ENCODE assay signal across 22 cellular contexts in genomic region chr19:39926170-39926755, GRCh38. TPM values are rescaled to one million over a fixed set of nuclear protein-coding genes. Genes with fewer than 3 reads are reported as not detected.
DNase-seq lines count a peak whose midpoint lies in the region; ATAC-seq and TF ChIP-seq lines count a peak whose summit lies in the region.
"Had no signal": no experiment of that assay in that cellular context is flagged by ENCODE, and none has a peak within 500 bp of the region (broad histone marks: within the 10 kb centered on the region; RNA-seq: fewer than 3 reads in every experiment).

No MANE protein-coding gene starts in this region.

- H3K27me3 Mint-ChIP-seq in activated T-cell treated with anti-CD3 and anti-CD28 coated beads, Interleukin-2, amount 50 U/mL, for 72 hours (ENCODE audit: low read depth): no peaks in the 10 kb centered on the region
- H3K27me3 Mint-ChIP-seq in endothelial cell (ENCODE audit: unreplicated experiment): peaks cover 2% of the 10 kb centered on the region
- H3K27me3 Mint-ChIP-seq: CD4-positive, alpha-beta memory T cell had no signal

- H3K36me3 ChIP-seq in PC-9 (ENCODE audit: low read depth) (no peaks in the 10 kb centered on the region), trophoblast cell (ENCODE audit: control insufficient read depth in 1 of 2, insufficient read depth in 2 of 2, low read length in 2 of 2) (no peaks in the 10 kb centered on the region)
- H3K36me3 ChIP-seq: BLaER1, SJCRH30 had no signal

- H4K91ac ChIP-seq in trophoblast cell (ENCODE audit: low read depth, low read length): no peak overlapping the region

- H3K27ac ChIP-seq in PC-9: no peak overlapping the region
- H3K27ac ChIP-seq in trophoblast cell (ENCODE audit: low read depth, low read length): no peak overlapping the region
- H3K27ac ChIP-seq: BLaER1, RWPE1, SJCRH30 had no signal

- no peak overlapping the region for H2AK5ac ChIP-seq in trophoblast cell (ENCODE audit: low read length)

- CTCF ChIA-PET in PC-9 (lab: Charles Lee): no interaction called here

- DNase-seq in activated T-cell treated with anti-CD3 and anti-CD28 coated beads, Interleukin-2, amount 50 U/mL, for 1 hour: peak; percentile 10
- DNase-seq in activated T-cell treated with anti-CD3 and anti-CD28 coated beads, Interleukin-2, amount 50 U/mL, for 72 hours: no peak
- DNase-seq in PC-9 (peak; percentile 5 to 77), endothelial cell (ENCODE audit: low spot score) (no peak), trophoblast cell (peak; percentile 49 to 86)
- DNase-seq in stimulated activated CD4-positive, alpha-beta T cell treated with anti-CD3 and anti-CD28 coated beads, Interleukin-1b, Interleukin-23, amount 100 ng/mL, for 48 hours: no peak
- DNase-seq: CD4-positive, alpha-beta memory T cell; DMS53; EL; HCEC 1CT; KBM-7; NCI-H1694 treated with DMSO at 0.1 percent for 48 hours; NCI-H510A; NCI-H748 treated with DMSO at 0.1 percent for 48 hours; NK-92 treated with Interleukin-12 subunit alpha and Interleukin-12 subunit beta, amount 100 ng/mL, for 24 hours; SJCRH30 had no signal

- no peaks in the 10 kb centered on the region for H3K79me1 ChIP-seq in trophoblast cell (ENCODE audit: low read length)

- no peak for TF ChIP-seq CTCF in PC-9 (conservative IDR thresholded peaks at IDR 0.05)
- TF ChIP-seq CTCF in endothelial cell (IDR thresholded peaks at IDR 0.05; ENCODE audit: unreplicated experiment): no peak

- H2AFZ ChIP-seq in PC-9 (no peak overlapping the region), trophoblast cell (ENCODE audit: insufficient read depth, low read length, poor library complexity) (no peak overlapping the region)
- H2AFZ ChIP-seq: GM23338 had no signal

- H3K18ac ChIP-seq in trophoblast cell (ENCODE audit: low read length): no peak overlapping the region

- H3K4me2 ChIP-seq in PC-9: peak overlapping the region; percentile 23; the same call in 1 of the 2 replicates
- H3K4me2 ChIP-seq in trophoblast cell (ENCODE audit: low read length): no peak overlapping the region
- H3K4me2 ChIP-seq: BLaER1, GM23338 had no signal

- H3K23ac ChIP-seq in trophoblast cell (ENCODE audit: low read length): no peak overlapping the region

- no peak overlapping the region for H3K14ac ChIP-seq in trophoblast cell (ENCODE audit: low read length)

- H3K4me3 ChIP-seq in PC-9 (no peak overlapping the region), trophoblast cell (ENCODE audit: low read depth, low read length) (no peak overlapping the region)
- H3K4me3 ChIP-seq: BLaER1, GM12878, GM23338, SJCRH30 had no signal

- H3K36me3 Mint-ChIP-seq in activated T-cell treated with anti-CD3 and anti-CD28 coated beads, Interleukin-2, amount 50 U/mL, for 72 hours (ENCODE audit: insufficient read depth in 2 of 2): no peaks in the 10 kb centered on the region
- no peaks in the 10 kb centered on the region for H3K36me3 Mint-ChIP-seq in endothelial cell (ENCODE audit: low read depth, unreplicated experiment)

- no peak for ATAC-seq in activated T-cell treated with anti-CD3 and anti-CD28 coated beads, Interleukin-2, amount 50 U/mL, for 72 hours (replicated peaks in 1 of 2)
- ATAC-seq in HG03095 (IDR thresholded peaks at IDR 0.05; ENCODE audit: unreplicated experiment) (no peak), HG02588 (IDR thresholded peaks at IDR 0.05; ENCODE audit: unreplicated experiment) (no peak)
- ATAC-seq: GM12878, GM23338 had no signal

- H3K4me1 ChIP-seq in PC-9 (replicated peaks; ENCODE audit: insufficient read depth): peaks cover 9% of the 10 kb centered on the region; the same call in 1 of the 2 replicates
- no peaks in the 10 kb centered on the region for H3K4me1 ChIP-seq in trophoblast cell (ENCODE audit: control insufficient read depth in 1 of 2, insufficient read depth in 2 of 2, low read length in 2 of 2)
- H3K4me1 ChIP-seq: BLaER1, SJCRH30 had no signal

- H3K27me3 ChIP-seq in PC-9 (ENCODE audit: insufficient read depth, low read depth) (no peaks in the 10 kb centered on the region), trophoblast cell (ENCODE audit: insufficient read depth, low read length) (no peaks in the 10 kb centered on the region)
- H3K27me3 ChIP-seq: BLaER1, SJCRH30 had no signal

- BruUV-seq in PC-9 (replicated peaks; lab: Mats Ljungman, UMichigan): no TSS peak

- H4K8ac ChIP-seq in trophoblast cell (ENCODE audit: low read depth, low read length): no peak overlapping the region

- H3K9me3 Mint-ChIP-seq in activated T-cell treated with anti-CD3 and anti-CD28 coated beads, Interleukin-2, amount 50 U/mL, for 72 hours: no peaks in the 10 kb centered on the region
- H3K9me3 Mint-ChIP-seq in endothelial cell (ENCODE audit: unreplicated experiment): no peaks in the 10 kb centered on the region
- H3K9me3 Mint-ChIP-seq: CD4-positive, alpha-beta memory T cell; GM23338 had no signal

- peaks cover 10% of the 10 kb centered on the region for H3K4me1 Mint-ChIP-seq in activated T-cell treated with anti-CD3 and anti-CD28 coated beads, Interleukin-2, amount 50 U/mL, for 72 hours (ENCODE audit: low read depth)
- H3K4me1 Mint-ChIP-seq in endothelial cell (ENCODE audit: unreplicated experiment): no peaks in the 10 kb centered on the region

- no CpG with 5 or more reads among the region's 8 CpGs for WGBS in trophoblast cell (ENCODE audit: extremely low coverage, insufficient coverage, insufficient read length)

- POLR2A ChIA-PET in PC-9 (lab: Charles Lee; ENCODE audit: unreplicated experiment): no interaction called here

- H3K9me3 ChIP-seq in PC-9 (ENCODE audit: insufficient read depth, low read depth): no peaks in the 10 kb centered on the region
- no peaks in the 10 kb centered on the region for H3K9me3 ChIP-seq in trophoblast cell (ENCODE audit: insufficient read depth, low read depth, low read length)
- H3K9me3 ChIP-seq: BLaER1 had no signal

- no peak overlapping the region for H3K4ac ChIP-seq in trophoblast cell (ENCODE audit: low read depth, low read length)

- no peak overlapping the region for H3K27ac Mint-ChIP-seq in activated T-cell treated with anti-CD3 and anti-CD28 coated beads, Interleukin-2, amount 50 U/mL, for 72 hours
- no peak overlapping the region for H3K27ac Mint-ChIP-seq in endothelial cell (ENCODE audit: unreplicated experiment)
- H3K27ac Mint-ChIP-seq: GM23338 had no signal

- H4K12ac ChIP-seq in trophoblast cell (ENCODE audit: low read depth, low read length): no peak overlapping the region

- H3F3A ChIP-seq in PC-9 (ENCODE audit: insufficient read depth, low read depth): no peaks in the 10 kb centered on the region

- H3K9ac ChIP-seq in trophoblast cell (ENCODE audit: low read length): no peak overlapping the region
- H3K9ac ChIP-seq: BLaER1 had no signal

- no peak overlapping the region for H3K4me3 Mint-ChIP-seq in activated T-cell treated with anti-CD3 and anti-CD28 coated beads, Interleukin-2, amount 50 U/mL, for 72 hours
- H3K4me3 Mint-ChIP-seq in endothelial cell (ENCODE audit: unreplicated experiment): peak overlapping the region; percentile 25
- H3K4me3 Mint-ChIP-seq: CD4-positive, alpha-beta memory T cell; GM23338 had no signal

- no peak overlapping the region for H2BK12ac ChIP-seq in trophoblast cell (ENCODE audit: low read length)

- no peak overlapping the region for H2BK5ac ChIP-seq in trophoblast cell (ENCODE audit: low read depth, low read length, poor library complexity)

- intact Hi-C loops in PC-9 (cut with micrococcal nuclease; ENCODE audit: unreplicated experiment): no loop called here

- no peaks in the 10 kb centered on the region for H4K20me1 ChIP-seq in PC-9 (ENCODE audit: insufficient read depth)
- H4K20me1 ChIP-seq: BLaER1 had no signal

- H3K9me2 ChIP-seq in PC-9 (ENCODE audit: insufficient read depth): no peaks in the 10 kb centered on the region

- H3K79me2 ChIP-seq in PC-9 (ENCODE audit: low read depth) (no peaks in the 10 kb centered on the region), trophoblast cell (ENCODE audit: control insufficient read depth, insufficient read depth, low read length, poor library complexity) (no peaks in the 10 kb centered on the region)

- H2BK120ac ChIP-seq in trophoblast cell (ENCODE audit: insufficient read depth, low read length, poor library complexity): no peak overlapping the region

RNA-seq across cellular contexts. Expression of gene FCGBP, which starts 8.2 kb away (rescaled TPM):
- 10 to 100 TPM in 1 of 2 donors, 1 to 10 TPM in 1; 7.2 to 13.4 TPM for total RNA-seq in activated T-cell treated with anti-CD3 and anti-CD28 coated beads, Interleukin-2, amount 50 U/mL, for 72 hours
- total RNA-seq in PC-9 (2021): 5.8 and 9.3 TPM in 2 replicates
- total RNA-seq in endothelial cell (ENCODE audit: unreplicated experiment): 1.8 TPM
- 0.04 and 0.06 TPM in 2 replicates for polyA plus RNA-seq in trophoblast cell (2013)

RNA-seq across cellular contexts. Expression of gene PSMC4, which starts 44.7 kb away (rescaled TPM):
- total RNA-seq in activated T-cell treated with anti-CD3 and anti-CD28 coated beads, Interleukin-2, amount 50 U/mL, for 72 hours: 100 to 1,000 TPM; 101 to 114 TPM
- total RNA-seq in PC-9 (2021) (82.8 and 110 TPM in 2 replicates), endothelial cell (ENCODE audit: unreplicated experiment) (101 TPM)
- 163 and 169 TPM in 2 replicates for polyA plus RNA-seq in trophoblast cell (2013)

Comparison
In these comparisons a context has a peak if more than half of its experiments do, and no peak if none do; other contexts are left out.
1. DNase-seq: peak in activated T-cell treated with anti-CD3 and anti-CD28 coated beads, Interleukin-2, amount 50 U/mL, for 1 hour (single experiment), PC-9 (2 of 2) and trophoblast cell (2 of 2); none in activated T-cell treated with anti-CD3 and anti-CD28 coated beads, Interleukin-2, amount 50 U/mL, for 72 hours (0 of 2), endothelial cell (single experiment) and stimulated activated CD4-positive, alpha-beta T cell treated with anti-CD3 and anti-CD28 coated beads, Interleukin-1b, Interleukin-23, amount 100 ng/mL, for 48 hours (single experiment).